ENCODE assay signal across 8 cellular contexts in genomic region chr10:80158598-80159127, GRCh38. TPM values are rescaled to one million over a fixed set of nuclear protein-coding genes. Genes with fewer than 3 reads are reported as not detected.
DNase-seq lines count a peak whose midpoint lies in the region; ATAC-seq, FAIRE-seq and TF ChIP-seq lines count a peak whose summit lies in the region.

No MANE protein-coding gene starts in this region.

- dilution Hi-C loops in keratinocyte (cut with MboI; ENCODE audit: extremely low pct_ligation_motif_present, low sequenced_read_pairs): no loop called here

- H3K4me1 ChIP-seq in K562 (replicated peaks in 1 of 2; ENCODE audit: control insufficient read depth in 2 of 2, insufficient read depth in 2 of 2, low read length in 2 of 2) (peaks cover 20 to 22% of the 10 kb centered on the region in 2 experiments), keratinocyte (ENCODE audit: control insufficient read depth, extremely low read depth, insufficient read depth, low read length) (peaks cover 57% of the 10 kb centered on the region), stomach smooth muscle (ENCODE audit: control insufficient read depth, insufficient read depth, low read length) (peaks cover 46% of the 10 kb centered on the region)

- TF ChIP-seq POLR2A in K562 (conservative IDR thresholded peaks at IDR 0.05): no peak

- no peaks in the 10 kb centered on the region for H3K9me3 Mint-ChIP-seq in Calu3 (ENCODE audit: low read depth, unreplicated experiment)
- H3K9me3 Mint-ChIP-seq in natural killer cell: no peaks in the 10 kb centered on the region

- 22% methylated on average over 14 of the region's 14 CpGs for WGBS in K562 (ENCODE audit: insufficient coverage, low coverage, missing lambda C conversion rate)

- H3K9me3 ChIP-seq in K562 (replicated peaks; ENCODE audit: control insufficient read depth, insufficient read depth, low read depth, low read length) (no peaks in the 10 kb centered on the region), keratinocyte (ENCODE audit: control insufficient read depth, low read depth, low read length) (no peaks in the 10 kb centered on the region), stomach smooth muscle (ENCODE audit: control insufficient read depth in 2 of 2, low read length in 2 of 2) (no peaks in the 10 kb centered on the region)

- ATAC-seq in K562 (peak; percentile 76), HG02852 (IDR thresholded peaks at IDR 0.05; ENCODE audit: unreplicated experiment) (no peak), natural killer cell (no peak), HG02610 (IDR thresholded peaks at IDR 0.05; ENCODE audit: unreplicated experiment) (no peak)

- H2AFZ ChIP-seq in K562 (ENCODE audit: low read depth, low read length) (no peak overlapping the region), keratinocyte (ENCODE audit: control insufficient read depth, low read length) (no peak overlapping the region)

- POLR2A ChIA-PET in K562 (lab: Yijun Ruan, JAX): interaction anchor here (1.1 to 1.4 kb wide), 3 partner anchors 9 to 20 kb away, joined by 3 to 5 read pairs (median 4); no protein-coding TSS in a partner anchor

- DNase-seq in Calu3 (peak; percentile 83), NCI-H2171 (lab: John Stamatoyannopoulos, UW) (peak; percentile 42), K562 (ENCODE audit: extremely low read depth in 1 of 4, low spot score in 3 of 4) (peak; percentile 62 to 83 (median 70)), keratinocyte (ENCODE audit: low read depth, low spot score) (peak; percentile 89), natural killer cell (no peak)

- CTCF ChIA-PET in Calu3 (lab: Charles Lee): interaction anchor here (0.9 to 1.6 kb wide), 5 partner anchors 9 to 64 kb away, joined by 3 to 5 read pairs (median 5); no protein-coding TSS in a partner anchor
- CTCF ChIA-PET in K562 (lab: Yijun Ruan, JAX; ENCODE audit: low intra/inter-chr PET ratio): no interaction called here

- H3K4me2 ChIP-seq in K562 (ENCODE audit: insufficient read depth, low read length) (peak overlapping the region; percentile 62), keratinocyte (ENCODE audit: control insufficient read depth, extremely low read depth, insufficient read depth, low read depth, low read length) (peak overlapping the region; percentile 69)

- H3K36me3 Mint-ChIP-seq in Calu3 (ENCODE audit: insufficient read depth, unreplicated experiment) (peaks cover 100% of the 10 kb centered on the region), natural killer cell (peaks cover 25% of the 10 kb centered on the region)

- H3K27ac ChIP-seq in K562 (ENCODE audit: extremely low read depth, low read depth, low read length) (peak overlapping the region; percentile 76), keratinocyte (ENCODE audit: control insufficient read depth, insufficient read depth, low read length) (peak overlapping the region; percentile 70), stomach smooth muscle (ENCODE audit: low read length) (peak overlapping the region; percentile 73)

- no peaks in the 10 kb centered on the region for H4K20me1 ChIP-seq in K562 (replicated peaks; ENCODE audit: control insufficient read depth, insufficient read depth, low read length)
- peaks cover 3% of the 10 kb centered on the region for H4K20me1 ChIP-seq in keratinocyte (ENCODE audit: control insufficient read depth, extremely low read depth, insufficient read depth, low read length)

- H3K36me3 ChIP-seq in K562 (ENCODE audit: control insufficient read depth, insufficient read depth, low read length): peaks cover 97% of the 10 kb centered on the region
- H3K36me3 ChIP-seq in keratinocyte (ENCODE audit: control insufficient read depth in 2 of 2, extremely low read depth in 1 of 2, insufficient read depth in 2 of 2, low read length in 2 of 2): peaks cover 36 to 41% of the 10 kb centered on the region in 2 experiments
- H3K36me3 ChIP-seq in stomach smooth muscle (ENCODE audit: control insufficient read depth in 2 of 2, insufficient read depth in 2 of 2, low read length in 2 of 2): peaks cover 49 to 64% of the 10 kb centered on the region in 2 donors

- H3K9me1 ChIP-seq in K562 (ENCODE audit: control insufficient read depth, insufficient read depth, low read length) (no peaks in the 10 kb centered on the region), keratinocyte (ENCODE audit: control insufficient read depth, extremely low read depth, insufficient read depth, low read length) (peaks cover 10% of the 10 kb centered on the region)

- H3K4me3 ChIP-seq in K562 (no peak overlapping the region), keratinocyte (ENCODE audit: control insufficient read depth in 2 of 3, extremely low read depth in 1 of 3, insufficient read depth in 2 of 3, low read depth in 1 of 3, low read length in 3 of 3) (no peak overlapping the region), stomach smooth muscle (ENCODE audit: low read length in 2 of 2) (peak overlapping the region in 1 of 2 donors; percentile 54)

- in situ Hi-C loops in K562 (cut with MboI): no loop called here

- H3K79me2 ChIP-seq in K562 (ENCODE audit: control insufficient read depth, insufficient read depth, low read length) (no peaks in the 10 kb centered on the region), keratinocyte (ENCODE audit: control insufficient read depth, insufficient read depth, low read length) (no peaks in the 10 kb centered on the region)

- H3K4me3 Mint-ChIP-seq in Calu3 (ENCODE audit: low read depth, unreplicated experiment) (peak overlapping the region; percentile 23), natural killer cell (no peak overlapping the region)

- peak; percentile 80 for TF ChIP-seq EP300 in K562 (IDR thresholded peaks at IDR 0.05; ENCODE audit: low read length)

- H3K27me3 Mint-ChIP-seq in Calu3 (ENCODE audit: unreplicated experiment) (no peaks in the 10 kb centered on the region), natural killer cell (ENCODE audit: low read depth in 2 of 2) (no peaks in the 10 kb centered on the region)

- TF ChIP-seq RAD21 in K562 (CRISPR knock-in tag; conservative IDR thresholded peaks at IDR 0.05 in 1 of 2, IDR thresholded peaks at IDR 0.05 in 1 of 2): 0 out of 4 replicates have a peak, but pooled peaks of 1 of the 2 experiments have one; percentile 1

- H3K4me1 Mint-ChIP-seq in Calu3 (ENCODE audit: low read depth, unreplicated experiment) (peaks cover 79% of the 10 kb centered on the region), natural killer cell (peaks cover 5 to 19% of the 10 kb centered on the region in 2 donors)

- H3K27ac Mint-ChIP-seq in Calu3 (ENCODE audit: unreplicated experiment) (peak overlapping the region; percentile 82), natural killer cell (no peak overlapping the region)

- H3K27me3 ChIP-seq in K562 (ENCODE audit: control insufficient read depth in 2 of 2, insufficient read depth in 2 of 2, low read length in 2 of 2) (no peaks in the 10 kb centered on the region), keratinocyte (ENCODE audit: control insufficient read depth, extremely low read depth, insufficient read depth, low read length) (no peaks in the 10 kb centered on the region), stomach smooth muscle (ENCODE audit: control insufficient read depth in 1 of 2, insufficient read depth in 2 of 2, low read length in 2 of 2) (no peaks in the 10 kb centered on the region)

- FAIRE-seq in K562 (lab: Jason Lieb, UNC) (peak; percentile 98), keratinocyte (lab: Jason Lieb, UNC) (peak; percentile 96)

- TF ChIP-seq CTCF in Calu3 (IDR thresholded peaks at IDR 0.05; ENCODE audit: unreplicated experiment): no peak
- no peak for TF ChIP-seq CTCF in K562 (IDR thresholded peaks at IDR 0.05 in 2 of 3, conservative IDR thresholded peaks at IDR 0.05 in 1 of 3; ENCODE audit: insufficient read depth in 2 of 3, low read depth in 1 of 3, low read length in 3 of 3)
- no peak for TF ChIP-seq CTCF in keratinocyte (optimal IDR thresholded peaks at IDR 0.05 in 1 of 3, IDR thresholded peaks at IDR 0.05 in 1 of 3, conservative IDR thresholded peaks at IDR 0.05 in 1 of 3; ENCODE audit: extremely low read depth in 1 of 3, insufficient read depth in 2 of 3, low read length in 3 of 3)
- TF ChIP-seq CTCF in natural killer cell (IDR thresholded peaks at IDR 0.05): no peak

- no TSS peak for BruUV-seq in Calu3 (replicated peaks; lab: Mats Ljungman, UMichigan)
- BruUV-seq in K562 (replicated peaks; lab: Mats Ljungman, UMichigan): no TSS peak

- intact Hi-C loops in Calu3 (cut with micrococcal nuclease; ENCODE audit: unreplicated experiment) (loop anchor here (2.0 kb wide), 1 partner anchor 38 kb away; no protein-coding TSS in a partner anchor), K562 (cut with micrococcal nuclease) (no loop called here), natural killer cell (cut with micrococcal nuclease) (no loop called here)

- H3K9ac ChIP-seq in K562 (ENCODE audit: insufficient read depth in 1 of 2, low read depth in 2 of 2, low read length in 2 of 2): peak overlapping the region; percentile 23 to 81; a peak in 3 of 4 replicates
- H3K9ac ChIP-seq in keratinocyte (ENCODE audit: control insufficient read depth, extremely low read depth, insufficient read depth, low read length): peak overlapping the region; percentile 51
- H3K9ac ChIP-seq in stomach smooth muscle (ENCODE audit: low read length in 2 of 2): peak overlapping the region in 1 of 2 donors; percentile 42

RNA-seq across cellular contexts. Expression of gene PLAC9, which starts 26.1 kb away (rescaled TPM):
- total RNA-seq in Calu3 (2022): not detected in 2 replicates
- not detected in 2 replicates for total RNA-seq in K562 (2011; cell fraction: chromatin; rRNA removed; ENCODE audit: low replicate concordance)
- not detected in 2 replicates for total RNA-seq in K562 (2011; cell fraction: nucleolus; rRNA removed)
- total RNA-seq in K562 (2011; cell fraction: nucleoplasm; rRNA removed): not detected in 2 replicates
- not detected in 2 replicates for total RNA-seq in K562 (2014; rRNA removed)
- not detected in 2 replicates for total RNA-seq in K562 (2014; rRNA removed; fragmentation: Illumina TruSeq; extraction: Trizol)
- total RNA-seq in K562 (2015; rRNA removed; fragmentation: Illumina TruSeq; extraction: Trizol): not detected in 2 replicates
- not detected in 2 replicates for total RNA-seq in K562 (2021)
- not detected in 2 replicates for polyA plus RNA-seq in K562 (2011; rRNA removed)
- not detected in 2 replicates for polyA plus RNA-seq in K562 (2011; cell fraction: cytosol; rRNA removed)
- polyA plus RNA-seq in K562 (2011; cell fraction: nucleus; rRNA removed): not detected in 2 replicates
- 0.20 TPM in 1 of 2 replicates, not detected in the other for polyA plus RNA-seq in K562 (2012)
- polyA plus RNA-seq in K562 (2014; fragmentation: Illumina TruSeq; extraction: Trizol): not detected in 2 replicates
- polyA plus RNA-seq in K562 (2014; fragmentation: Nextera tagmentation; extraction: Ambion mirVana): not detected
- polyA plus RNA-seq in K562 (2014; rRNA removed): not detected in 2 replicates
- not detected in 2 replicates for polyA minus RNA-seq in K562 (2011; rRNA and poly(A)+ RNA removed)
- polyA minus RNA-seq in K562 (2011; cell fraction: cytosol; rRNA and poly(A)+ RNA removed): not detected in 2 replicates
- not detected in 2 replicates for polyA minus RNA-seq in K562 (2011; cell fraction: nucleus; rRNA and poly(A)+ RNA removed)
- 0.39 to 0.70 TPM in 2 of 3 replicates, not detected in the other for polyA plus RNA-seq in keratinocyte
- not detected for polyA plus RNA-seq in keratinocyte (2011; ENCODE audit: low read depth)
- polyA plus RNA-seq in keratinocyte (2011; cell fraction: cytosol; rRNA removed): 0.18 and 0.68 TPM in 2 replicates
- polyA plus RNA-seq in keratinocyte (2011; cell fraction: nucleus; rRNA removed): not detected in 2 replicates
- 0.21 and 1.5 TPM in 2 replicates for polyA plus RNA-seq in keratinocyte (2012; ENCODE audit: low replicate concordance)
- not detected in 3 replicates for polyA minus RNA-seq in keratinocyte
- polyA minus RNA-seq in keratinocyte (2011; cell fraction: cytosol; rRNA and poly(A)+ RNA removed): not detected
- not detected in 2 replicates for polyA minus RNA-seq in keratinocyte (2011; cell fraction: nucleus; rRNA and poly(A)+ RNA removed)
- not detected for total RNA-seq in natural killer cell

RNA-seq across cellular contexts. Expression of gene ANXA11, which starts 46.7 kb away (rescaled TPM):
- total RNA-seq in Calu3 (2022) (835 and 846 TPM in 2 replicates), K562 (2014; rRNA removed) (109 and 153 TPM in 2 replicates), K562 (2014; rRNA removed; fragmentation: Illumina TruSeq; extraction: Trizol) (107 and 116 TPM in 2 replicates), K562 (2015; rRNA removed; fragmentation: Illumina TruSeq; extraction: Trizol) (148 and 173 TPM in 2 replicates), K562 (2021) (182 and 201 TPM in 2 replicates), natural killer cell (100 to 1,000 TPM; 213 to 264 (median 245) TPM)
- 76.5 and 119 TPM in 2 replicates for total RNA-seq in K562 (2011; cell fraction: chromatin; rRNA removed; ENCODE audit: low replicate concordance)
- total RNA-seq in K562 (2011; cell fraction: nucleolus; rRNA removed): 60.7 and 61.5 TPM in 2 replicates
- 69.1 and 105 TPM in 2 replicates for total RNA-seq in K562 (2011; cell fraction: nucleoplasm; rRNA removed)
- polyA plus RNA-seq in K562 (2011; rRNA removed) (110 and 146 TPM in 2 replicates), K562 (2014; fragmentation: Illumina TruSeq; extraction: Trizol) (212 and 243 TPM in 2 replicates), K562 (2014; fragmentation: Nextera tagmentation; extraction: Ambion mirVana) (10 to 100 TPM; 43.6 to 70.0 TPM), K562 (2014; rRNA removed) (95.7 and 97.6 TPM in 2 replicates), keratinocyte (69.7 to 97.9 TPM (median 93.9 TPM) in 3 replicates)
- 75.9 and 170 TPM in 2 replicates for polyA plus RNA-seq in K562 (2011; cell fraction: cytosol; rRNA removed)
- 61.3 and 66.0 TPM in 2 replicates for polyA plus RNA-seq in K562 (2011; cell fraction: nucleus; rRNA removed)
- 265 and 356 TPM in 2 replicates for polyA plus RNA-seq in K562 (2012)
- 62.3 and 65.3 TPM in 2 replicates for polyA minus RNA-seq in K562 (2011; rRNA and poly(A)+ RNA removed)
- 86.2 and 98.5 TPM in 2 replicates for polyA minus RNA-seq in K562 (2011; cell fraction: cytosol; rRNA and poly(A)+ RNA removed)
- polyA minus RNA-seq in K562 (2011; cell fraction: nucleus; rRNA and poly(A)+ RNA removed): 25.7 and 32.5 TPM in 2 replicates
- polyA plus RNA-seq in keratinocyte (2011; ENCODE audit: low read depth): 91.9 TPM
- polyA plus RNA-seq in keratinocyte (2011; cell fraction: cytosol; rRNA removed): 74.0 and 78.2 TPM in 2 replicates
- polyA plus RNA-seq in keratinocyte (2011; cell fraction: nucleus; rRNA removed): 57.5 and 68.2 TPM in 2 replicates
- polyA plus RNA-seq in keratinocyte (2012; ENCODE audit: low replicate concordance): 208 and 241 TPM in 2 replicates
- 70.1 to 90.2 TPM (median 79.3 TPM) in 3 replicates for polyA minus RNA-seq in keratinocyte
- polyA minus RNA-seq in keratinocyte (2011; cell fraction: cytosol; rRNA and poly(A)+ RNA removed): 112 TPM
- 30.8 and 36.9 TPM in 2 replicates for polyA minus RNA-seq in keratinocyte (2011; cell fraction: nucleus; rRNA and poly(A)+ RNA removed)
